ENCODE assay signal across 32 cellular contexts in the genomic region with DNA sequence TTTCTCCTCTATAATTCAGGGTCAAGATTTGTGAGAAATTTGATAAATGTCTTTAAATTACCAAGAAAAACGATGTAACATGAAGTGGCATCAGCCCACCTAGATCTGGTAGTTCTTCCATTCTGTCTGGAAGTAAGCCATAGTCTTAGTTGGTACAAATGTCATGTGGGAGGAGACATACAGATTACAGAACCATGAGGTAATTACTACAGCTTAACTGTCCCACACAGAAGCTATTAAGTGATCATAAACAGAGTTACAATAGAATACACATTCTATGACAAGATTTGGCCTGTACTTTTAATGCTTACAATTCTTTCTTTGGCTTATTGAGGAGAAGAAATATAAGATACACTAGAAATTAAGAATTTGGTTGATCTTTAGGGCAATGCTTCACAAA. TPM values are rescaled to one million over a fixed set of nuclear protein-coding genes. Genes with fewer than 3 reads are reported as not detected.
"Had no signal": no experiment of that assay in that cellular context is flagged by ENCODE, and none has a peak within 500 bp of the region (broad histone marks: within the 10 kb centered on the region; RNA-seq: fewer than 3 reads in every experiment).

No MANE protein-coding gene starts in this region.

- H3K4me2 ChIP-seq: neural progenitor cell had no signal

- ATAC-seq: natural killer cell; stimulated activated naive CD8-positive, alpha-beta T cell treated with anti-CD3 and anti-CD28 coated beads, Interleukin-15, Interleukin-2, amounts not matched to agents 100 U/mL and 50 U/mL, for 24 hours had no signal

- H3K9ac ChIP-seq: neural progenitor cell, parathyroid adenoma had no signal

- H3K27me3 ChIP-seq: ascending aorta, vagina had no signal

- H3K4me1 ChIP-seq: right atrium auricular region had no signal

- FAIRE-seq: endometrium, frontal cortex, islet of Langerhans had no signal

- H3K36me3 ChIP-seq: adrenal gland, ascending aorta, cardiac muscle cell, colonic mucosa, left ventricle myocardium inferior, neural progenitor cell, right atrium auricular region, vagina had no signal

- DNase-seq: activated CD4-positive, alpha-beta T cell treated with anti-CD3 and anti-CD28 coated beads for 48 hours; activated CD4-positive, alpha-beta T cell treated with anti-CD3 and anti-CD28 coated beads, Interleukin-2, amount 50 U/mL, for 48 hours; activated CD4-positive, CD25-positive, alpha-beta regulatory T cell; activated CD8-positive, alpha-beta memory T cell treated with anti-CD3 and anti-CD28 coated beads for 24 hours; activated effector memory CD4-positive, alpha-beta T cell treated with anti-CD3 and anti-CD28 coated beads, Interleukin-2, amount 50 U/mL, for 16 hours; activated naive CD4-positive, alpha-beta T cell treated with anti-CD3 and anti-CD28 coated beads for 36 hours; activated naive CD8-positive, alpha-beta T cell treated with anti-CD3 and anti-CD28 coated beads for 36 hours; adrenal gland; cerebellar nuclear complex; colonic mucosa; effector CD8-positive, alpha-beta T cell; glutamatergic neuron; left ventricle myocardium inferior; mesendoderm; natural killer cell; occipital lobe; stimulated activated CD4-positive, alpha-beta T cell treated with anti-CD3 and anti-CD28 coated beads, Interleukin-4, amount 100 ng/mL, for 1 hour; stimulated activated naive CD8-positive, alpha-beta T cell treated with anti-CD3 and anti-CD28 coated beads, Interleukin-15, Interleukin-2, amounts not matched to agents 100 U/mL and 50 U/mL, for 24 hours; testis; trophoblast cell had no signal

- H3K4me3 ChIP-seq: adrenal gland, ascending aorta, cardiac muscle cell, colonic mucosa, left ventricle myocardium inferior, lung, neural progenitor cell, right atrium auricular region, testis, vagina had no signal

- H3K27ac ChIP-seq: adrenal gland, ascending aorta, cardiac muscle cell, colonic mucosa, epithelial cell of prostate, left ventricle myocardium inferior, neural progenitor cell, parathyroid adenoma, right atrium auricular region, testis, vagina had no signal

- H2AFZ ChIP-seq: neural progenitor cell, parathyroid adenoma had no signal

- H3K9me3 ChIP-seq: adrenal gland, ascending aorta, colonic mucosa, left ventricle myocardium inferior, right atrium auricular region, testis, vagina had no signal

RNA-seq across cellular contexts. Expression of a gene that starts 13.7 kb away (rescaled TPM):
- total RNA-seq: activated naive CD4-positive, alpha-beta T cell treated with anti-CD3 and anti-CD28 coated beads for 36 hours; activated naive CD8-positive, alpha-beta T cell treated with anti-CD3 and anti-CD28 coated beads for 36 hours; colonic mucosa; left ventricle myocardium inferior; mononuclear cell; natural killer cell; right atrium auricular region had no signal
